ENCODE assay signal across 1 cellular context in genomic region chr13:36841411-36841810, GRCh38.
TF ChIP-seq lines count a peak whose summit lies in the region.

No MANE protein-coding gene starts in this region.

TF ChIP-seq in GM12878, 131 proteins besides CTCF, POLR2A, EP300 and RAD21 (continued from another document):
- TF ChIP-seq RELB (IDR thresholded peaks at IDR 0.05; ENCODE audit: low read depth), result no peak
- no peak for TF ChIP-seq RAD51 (IDR thresholded peaks at IDR 0.05)
- TF ChIP-seq PML (IDR thresholded peaks at IDR 0.05; ENCODE audit: low read length), result no peak
- TF ChIP-seq RUNX3 (IDR thresholded peaks at IDR 0.05; ENCODE audit: low read length), result no peak
- no peak for TF ChIP-seq DPF2 (IDR thresholded peaks at IDR 0.05)
- no peak for TF ChIP-seq FOXM1 (IDR thresholded peaks at IDR 0.05; ENCODE audit: low read depth, low read length)
- TF ChIP-seq ELK1 (IDR thresholded peaks at IDR 0.05; ENCODE audit: low read depth, low read length), result no peak
- no peak for TF ChIP-seq USF1 (IDR thresholded peaks at IDR 0.05; ENCODE audit: borderline replicate concordance, extremely low read length, insufficient read depth, low read depth, low read length)
- TF ChIP-seq EZH2 (IDR thresholded peaks at IDR 0.05; ENCODE audit: borderline replicate concordance, control insufficient read depth, low read depth, low read length), result no peak
TF ChIP-seq in GM12878: peak in this region for 0.
